In genomic region chr1:169468982-169469381, GRCh38 we compare ENCODE assay signal across 18 cellular contexts. TPM values are rescaled to one million over a fixed set of nuclear protein-coding genes. Genes with fewer than 3 reads are reported as not detected.
"Had no signal": no experiment of that assay in that cellular context is flagged by ENCODE, and none has a peak within 500 bp of the region (broad histone marks: within the 10 kb centered on the region; RNA-seq: fewer than 3 reads in every experiment).

No MANE protein-coding gene starts in this region.

- H3K36me3 Mint-ChIP-seq: memory B cell had no signal

- H3K27me3 Mint-ChIP-seq: activated CD8-positive, alpha-beta memory T cell treated with anti-CD3 and anti-CD28 coated beads, Interleukin-2, amount 10 ng/mL, durations not matched to agents 7 days and 5 days; activated naive CD8-positive, alpha-beta T cell treated with anti-CD3 and anti-CD28 coated beads, Interleukin-2, amount 50 U/mL, for 24 hours; memory B cell; naive thymus-derived CD4-positive, alpha-beta T cell had no signal

- ATAC-seq: activated CD8-positive, alpha-beta memory T cell treated with anti-CD3 and anti-CD28 coated beads, Interleukin-2, amount 10 ng/mL, durations not matched to agents 7 days and 5 days; activated naive CD8-positive, alpha-beta T cell treated with anti-CD3 and anti-CD28 coated beads, Interleukin-2, amount 50 U/mL, for 24 hours; left lobe of liver; mucosa of descending colon; naive thymus-derived CD4-positive, alpha-beta T cell had no signal

- DNase-seq: activated CD4-positive, alpha-beta T cell treated with anti-CD3 and anti-CD28 coated beads, Interleukin-2, amount 50 U/mL, for 48 hours; activated CD4-positive, CD25-positive, alpha-beta regulatory T cell treated with anti-CD3 and anti-CD28 coated beads, Interleukin-2, amount 50 U/mL, for 72 hours; activated CD8-positive, alpha-beta memory T cell treated with anti-CD3 and anti-CD28 coated beads, Interleukin-2, amount 10 ng/mL, durations not matched to agents 7 days and 5 days; activated naive CD4-positive, alpha-beta T cell treated with anti-CD3 and anti-CD28 coated beads for 36 hours; activated naive CD8-positive, alpha-beta T cell treated with anti-CD3 and anti-CD28 coated beads, Interleukin-2, amount 50 U/mL, for 24 hours; activated T-cell treated with anti-CD3 and anti-CD28 coated beads, Interleukin-2, amount 50 U/mL, for 1 hour; aorta; hippocampal formation; mucosa of descending colon; naive thymus-derived CD4-positive, alpha-beta T cell; stimulated activated naive CD4-positive, alpha-beta T cell; transverse colon had no signal

- H3K27ac Mint-ChIP-seq: activated CD8-positive, alpha-beta memory T cell treated with anti-CD3 and anti-CD28 coated beads, Interleukin-2, amount 10 ng/mL, durations not matched to agents 7 days and 5 days; activated naive CD4-positive, alpha-beta T cell treated with anti-CD3 and anti-CD28 coated beads for 36 hours; activated naive CD8-positive, alpha-beta T cell treated with anti-CD3 and anti-CD28 coated beads, Interleukin-2, amount 50 U/mL, for 24 hours; activated T-helper 2 cell treated with anti-CD3 and anti-CD28 coated beads, Interferon-gamma antibody, Interleukin-2, Interleukin-4, amounts not matched to agents 10 μg/mL and 5 μg/mL and 100 μg/mL, durations not matched to agents 14 hours and 24 hours and 36 hours; memory B cell; naive thymus-derived CD4-positive, alpha-beta T cell had no signal

- H3K4me1 Mint-ChIP-seq: memory B cell had no signal

- H3K4me3 ChIP-seq: mucosa of descending colon, transverse colon, vagina had no signal

- H3K9me3 Mint-ChIP-seq: activated naive CD4-positive, alpha-beta T cell treated with anti-CD3 and anti-CD28 coated beads for 36 hours; activated naive CD8-positive, alpha-beta T cell treated with anti-CD3 and anti-CD28 coated beads, Interleukin-2, amount 50 U/mL, for 24 hours; activated T-helper 2 cell treated with anti-CD3 and anti-CD28 coated beads, Interferon-gamma antibody, Interleukin-2, Interleukin-4, amounts not matched to agents 10 μg/mL and 5 μg/mL and 100 μg/mL, durations not matched to agents 14 hours and 24 hours and 36 hours; memory B cell; naive thymus-derived CD4-positive, alpha-beta T cell had no signal

- H3K4me3 Mint-ChIP-seq: activated CD8-positive, alpha-beta memory T cell treated with anti-CD3 and anti-CD28 coated beads, Interleukin-2, amount 10 ng/mL, durations not matched to agents 7 days and 5 days; activated naive CD4-positive, alpha-beta T cell treated with anti-CD3 and anti-CD28 coated beads for 36 hours; activated naive CD8-positive, alpha-beta T cell treated with anti-CD3 and anti-CD28 coated beads, Interleukin-2, amount 50 U/mL, for 24 hours; memory B cell; naive thymus-derived CD4-positive, alpha-beta T cell had no signal

RNA-seq across cellular contexts. Expression of gene CCDC181, which starts 41.7 kb away (rescaled TPM):
- total RNA-seq: dermis microvascular lymphatic vessel endothelial cell; left lobe of liver; naive thymus-derived CD4-positive, alpha-beta T cell; subcutaneous adipose tissue had no signal
